In genomic region chr15:91224750-91225380, GRCh38 we compare ENCODE assay signal across 10 cellular contexts.
DNase-seq lines count a peak whose midpoint lies in the region; ATAC-seq, FAIRE-seq and TF ChIP-seq lines count a peak whose summit lies in the region.
"Had no signal": no experiment of that assay in that cellular context is flagged by ENCODE, and none has a peak within 500 bp of the region (broad histone marks: within the 10 kb centered on the region; RNA-seq: fewer than 3 reads in every experiment).

No MANE protein-coding gene starts in this region.

- intact Hi-C loops in GM12878 (cut with micrococcal nuclease; ENCODE audit: unreplicated experiment): loop anchor here (1.0 to 5.0 kb wide), 2 partner anchors 78 to 169 kb away; no protein-coding TSS in a partner anchor
- intact Hi-C loops in ovary (cut with DNase I): no loop called here

- H3K4me2 ChIP-seq in GM12878 (ENCODE audit: control insufficient read depth, insufficient read depth): no peak overlapping the region

- DNase-seq in AG04449 (ENCODE audit: low read depth, low spot score) (peak; percentile 1), NCI-H2081 treated with DMSO at 0.1 percent for 48 hours (lab: John Stamatoyannopoulos, UW) (peak; percentile 35), GM12878 (ENCODE audit: low read depth, low spot score) (peak; percentile 5), kidney glomerular epithelial cell (lab: John Stamatoyannopoulos, UW) (peak; percentile 13), ovary (no peak), cortex of kidney (lab: John Stamatoyannopoulos, UW) (no peak)
- DNase-seq in activated naive CD8-positive, alpha-beta T cell treated with anti-CD3 and anti-CD28 coated beads, Interleukin-2, amount 50 U/mL, for 24 hours: no peak

- H3K27ac ChIP-seq in GM12878 (ENCODE audit: control insufficient read depth, insufficient read depth) (no peak overlapping the region), ovary (no peak overlapping the region)

- H3K36me3 ChIP-seq in GM12878 (ENCODE audit: control insufficient read depth in 2 of 2, insufficient read depth in 2 of 2, low read length in 1 of 2): no peaks in the 10 kb centered on the region
- H3K36me3 ChIP-seq in ovary: no peaks in the 10 kb centered on the region

- H3K4me3 Mint-ChIP-seq in activated naive CD8-positive, alpha-beta T cell treated with anti-CD3 and anti-CD28 coated beads, Interleukin-2, amount 50 U/mL, for 24 hours: no peak overlapping the region
- H3K4me3 Mint-ChIP-seq: stimulated activated naive CD8-positive, alpha-beta T cell treated with anti-CD3 and anti-CD28 coated beads, Interleukin-15, Interleukin-2, amounts not matched to agents 100 ng/mL and 50 ng/mL, for 24 hours had no signal

- H3K4me1 Mint-ChIP-seq in activated naive CD8-positive, alpha-beta T cell treated with anti-CD3 and anti-CD28 coated beads, Interleukin-2, amount 50 U/mL, for 24 hours: no peaks in the 10 kb centered on the region

- SMC1A ChIA-PET in GM12878 (lab: Charles Lee; ENCODE audit: uncharacterized antibody, unreplicated experiment): interaction anchor here (0.6 to 3.4 kb wide), 5 partner anchors 29 to 175 kb away, joined by 3 to 38 read pairs (median 3); no protein-coding TSS in a partner anchor

- peak; percentile 89 for TF ChIP-seq RAD21 in GM12878 (IDR thresholded peaks at IDR 0.05; ENCODE audit: insufficient read depth, low read depth, low read length)

- BruUV-seq in GM12878 (replicated peaks; lab: Mats Ljungman, UMichigan): no TSS peak

- H3K36me3 Mint-ChIP-seq in activated naive CD8-positive, alpha-beta T cell treated with anti-CD3 and anti-CD28 coated beads, Interleukin-2, amount 50 U/mL, for 24 hours (ENCODE audit: low read depth): no peaks in the 10 kb centered on the region

- no peak overlapping the region for H3K9ac ChIP-seq in GM12878 (ENCODE audit: control insufficient read depth, insufficient read depth, low read length)

- H4K20me1 ChIP-seq in GM12878 (ENCODE audit: control insufficient read depth, insufficient read depth): no peaks in the 10 kb centered on the region

- no peaks in the 10 kb centered on the region for H3K79me2 ChIP-seq in GM12878 (ENCODE audit: control insufficient read depth, insufficient read depth, low read length)

- H3K27me3 ChIP-seq in GM12878 (replicated peaks in 1 of 2; ENCODE audit: control insufficient read depth in 2 of 2, insufficient read depth in 2 of 2, low read length in 1 of 2): no peaks in the 10 kb centered on the region; a peak in 1 of 4 replicates
- H3K27me3 ChIP-seq in ovary: no peaks in the 10 kb centered on the region

- H3K27ac Mint-ChIP-seq in activated naive CD8-positive, alpha-beta T cell treated with anti-CD3 and anti-CD28 coated beads, Interleukin-2, amount 50 U/mL, for 24 hours: no peak overlapping the region
- H3K27ac Mint-ChIP-seq: stimulated activated naive CD8-positive, alpha-beta T cell treated with anti-CD3 and anti-CD28 coated beads, Interleukin-15, Interleukin-2, amounts not matched to agents 100 ng/mL and 50 ng/mL, for 24 hours had no signal

- no peak overlapping the region for H2AFZ ChIP-seq in GM12878 (ENCODE audit: control insufficient read depth, low read depth, low read length)

- ATAC-seq in GM12878: peak; percentile 44; the same call in 2 of the 3 replicates
- ATAC-seq in activated naive CD8-positive, alpha-beta T cell treated with anti-CD3 and anti-CD28 coated beads, Interleukin-2, amount 50 U/mL, for 24 hours: no peak

- H3K27me3 Mint-ChIP-seq in activated naive CD8-positive, alpha-beta T cell treated with anti-CD3 and anti-CD28 coated beads, Interleukin-2, amount 50 U/mL, for 24 hours: peaks cover 27% of the 10 kb centered on the region

- no peaks in the 10 kb centered on the region for H3K4me1 ChIP-seq in GM12878 (ENCODE audit: control insufficient read depth, insufficient read depth, low read length)
- H3K4me1 ChIP-seq in ovary (ENCODE audit: insufficient read depth): no peaks in the 10 kb centered on the region

- FAIRE-seq in GM12878 (lab: Jason Lieb, UNC): peak; percentile 87
- FAIRE-seq: endometrium had no signal

- no peak overlapping the region for H3K4me3 ChIP-seq in AG04449 (ENCODE audit: low read depth, low read length)
- no peak overlapping the region for H3K4me3 ChIP-seq in GM12878
- no peak overlapping the region for H3K4me3 ChIP-seq in ovary

- H3K9me3 Mint-ChIP-seq in activated naive CD8-positive, alpha-beta T cell treated with anti-CD3 and anti-CD28 coated beads, Interleukin-2, amount 50 U/mL, for 24 hours: no peaks in the 10 kb centered on the region
- H3K9me3 Mint-ChIP-seq: stimulated activated naive CD8-positive, alpha-beta T cell treated with anti-CD3 and anti-CD28 coated beads, Interleukin-15, Interleukin-2, amounts not matched to agents 100 ng/mL and 50 ng/mL, for 24 hours had no signal

- TF ChIP-seq POLR2A in GM12878 (IDR thresholded peaks at IDR 0.05; ENCODE audit: low read depth, low read length) (no peak), ovary (IDR thresholded peaks at IDR 0.05) (no peak)

- CTCF ChIA-PET in AG04449 (lab: Yijun Ruan, JAX) (interaction anchor here (0.8 to 3.1 kb wide), 6 partner anchors 9 to 175 kb away, joined by 3 to 32 read pairs (median 4); no protein-coding TSS in a partner anchor), GM12878 (lab: Yijun Ruan, JAX) (interaction anchor here (0.7 to 4.3 kb wide), 11 partner anchors 10 to 169 kb away, joined by 3 to 90 read pairs (median 4); no protein-coding TSS in a partner anchor)

- no peak for TF ChIP-seq EP300 in GM12878 (IDR thresholded peaks at IDR 0.05; ENCODE audit: borderline replicate concordance in 1 of 2, control insufficient read depth in 1 of 2, low read depth in 2 of 2, low read length in 2 of 2)
- no peak for TF ChIP-seq EP300 in ovary (IDR thresholded peaks at IDR 0.05)

- RAD21 ChIA-PET in GM12878 (lab: Charles Lee; ENCODE audit: unreplicated experiment): interaction anchor here (0.7 to 1.8 kb wide), 6 partner anchors 47 to 328 kb away, joined by 3 to 14 read pairs (median 4); no protein-coding TSS in a partner anchor

- TF ChIP-seq CTCF in AG04449 (IDR thresholded peaks at IDR 0.05; ENCODE audit: insufficient read depth, low read length, missing control alignments) (peak; percentile 41), GM12874 (IDR thresholded peaks at IDR 0.05; ENCODE audit: insufficient read depth, low read depth, low read length) (peak; percentile 66), GM12878 (IDR thresholded peaks at IDR 0.05 in 2 of 3, conservative IDR thresholded peaks at IDR 0.05 in 1 of 3; ENCODE audit: control insufficient read depth in 2 of 3, extremely low read depth in 1 of 3, insufficient read depth in 1 of 3, low read depth in 3 of 3, low read length in 3 of 3) (peak; percentile 74 to 82 (median 79)), ovary (IDR thresholded peaks at IDR 0.05) (no peak)

- 46% methylated on average over 7 of the region's 7 CpGs for WGBS in GM12878 (ENCODE audit: insufficient coverage, insufficient replicate concordance, low lambda C conversion rate, missing lambda C conversion rate)
- WGBS in ovary, 3 donors: 61 to 66% (median 62%) methylated on average over 7 of the region's 7 CpGs

- H3K9me3 ChIP-seq in GM12878 (replicated peaks; ENCODE audit: control insufficient read depth, insufficient read depth, low read length) (no peaks in the 10 kb centered on the region), ovary (no peaks in the 10 kb centered on the region)

- in situ Hi-C loops in GM12878 (cut with MboI): loop anchor here (5.0 to 25.0 kb wide), 2 partner anchors 168 to 888 kb away; no protein-coding TSS in a partner anchor

- POLR2A ChIA-PET in AG04449 (lab: Yijun Ruan, JAX): no interaction called here
- POLR2A ChIA-PET in GM12878 (lab: Charles Lee): no interaction called here

TF ChIP-seq in GM12878, 131 proteins besides CTCF, POLR2A, EP300 and RAD21:
- no peak for TF ChIP-seq USF2 (IDR thresholded peaks at IDR 0.05; ENCODE audit: borderline replicate concordance, low read depth, low read length)
- peak; percentile 93 for TF ChIP-seq SMC3 (IDR thresholded peaks at IDR 0.05; ENCODE audit: borderline replicate concordance, low read length)
- no peak for TF ChIP-seq RELB (IDR thresholded peaks at IDR 0.05; ENCODE audit: low read depth)
- peak; percentile 38; the same call in 1 of the 2 replicates for TF ChIP-seq EED (IDR thresholded peaks at IDR 0.05; ENCODE audit: low read depth)
- peak; percentile 44; the same call in 1 of the 2 replicates for TF ChIP-seq IRF4 (IDR thresholded peaks at IDR 0.05; ENCODE audit: low read depth, low read length)
TF ChIP-seq in GM12878: peak in this region for 3.

Comparison
In these comparisons a context has a peak if more than half of its experiments do, and no peak if none do; other contexts are left out.
1. DNase-seq: peak in AG04449 (single experiment), NCI-H2081 treated with DMSO at 0.1 percent for 48 hours (single experiment), GM12878 (single experiment) and kidney glomerular epithelial cell (single experiment); none in activated naive CD8-positive, alpha-beta T cell treated with anti-CD3 and anti-CD28 coated beads, Interleukin-2, amount 50 U/mL, for 24 hours (single experiment), ovary (0 of 5) and cortex of kidney (single experiment).
2. CTCF ChIP-seq: peak in AG04449 (single experiment), GM12874 (single experiment) and GM12878 (3 of 3); none in ovary (0 of 3).